ENCODE assay signal across 20 cellular contexts in the genomic region with DNA sequence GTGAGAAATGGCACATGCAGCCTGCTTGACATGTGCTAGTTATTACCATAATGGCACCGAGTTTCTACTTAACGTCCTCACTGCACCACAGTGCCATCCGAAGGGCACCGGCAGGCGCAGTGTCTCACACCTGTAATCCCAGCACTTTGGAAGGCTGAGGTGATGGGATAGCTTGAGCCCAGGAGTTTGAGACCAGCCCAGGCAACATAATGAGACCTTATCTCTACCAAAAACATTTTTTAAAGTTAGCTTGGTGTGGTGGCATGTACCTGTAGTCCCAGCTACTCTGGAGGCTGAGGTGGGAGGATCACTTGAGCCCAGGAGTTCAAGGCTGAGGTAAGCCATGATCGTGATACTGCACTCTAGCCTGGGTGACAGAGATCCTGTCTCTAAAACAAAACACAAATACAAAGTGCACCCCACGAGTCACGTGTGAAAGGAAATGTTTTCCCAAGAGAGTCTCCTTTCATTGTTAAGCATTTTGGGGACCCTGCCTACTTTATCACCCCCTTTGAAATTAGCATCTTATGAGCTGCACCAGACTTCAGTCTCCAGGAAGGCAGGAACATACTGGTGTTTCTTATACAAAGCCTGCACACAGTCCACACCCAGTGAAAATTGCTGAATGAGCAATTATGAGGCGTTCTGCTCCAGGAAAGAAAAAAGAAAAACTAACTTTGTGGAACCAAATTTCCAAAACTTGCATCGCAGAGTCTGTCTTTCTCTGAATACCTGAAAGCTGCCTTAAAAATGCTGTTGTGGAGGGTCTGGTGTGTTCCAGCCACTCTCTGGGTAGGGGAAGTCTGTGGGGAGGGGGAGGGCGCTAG. TPM values are rescaled to one million over a fixed set of nuclear protein-coding genes. Genes with fewer than 3 reads are reported as not detected.
DNase-seq lines count a peak whose midpoint lies in the region; ATAC-seq, FAIRE-seq and TF ChIP-seq lines count a peak whose summit lies in the region.
"Had no signal": no experiment of that assay in that cellular context is flagged by ENCODE, and none has a peak within 500 bp of the region (broad histone marks: within the 10 kb centered on the region; RNA-seq: fewer than 3 reads in every experiment).

No MANE protein-coding gene starts in this region.

- POLR2A ChIA-PET in A549 (lab: Yijun Ruan, JAX) (no interaction called here), HCT116 (lab: Charles Lee) (no interaction called here)

- H3K4me3 ChIP-seq in A549: no peak overlapping the region
- no peak overlapping the region for H3K4me3 ChIP-seq in HCT116 (replicated peaks in 1 of 2; ENCODE audit: low read depth in 1 of 2, low read length in 2 of 2)
- H3K4me3 ChIP-seq in epithelial cell of proximal tubule (ENCODE audit: low read depth, low read length): no peak overlapping the region
- H3K4me3 ChIP-seq: HAP-1 had no signal

- WGBS in A549 (ENCODE audit: missing lambda C conversion rate): 88% methylated on average over 11 of the region's 11 CpGs

- no peak for FAIRE-seq in A549 (lab: Jason Lieb, UNC)
- FAIRE-seq: D721Med, G401.6, GM12891 had no signal

- RAD21 ChIA-PET in HCT116 (lab: Charles Lee; ENCODE audit: low non-redundant PET in 1 of 2, low total read pairs in 2 of 2, uncharacterized antibody in 2 of 2, unreplicated experiment in 2 of 2): no interaction called here

- no peak overlapping the region for H3K4me2 ChIP-seq in A549
- H3K4me2 ChIP-seq in HCT116 (ENCODE audit: low read length): no peak overlapping the region
- H3K4me2 ChIP-seq: KMS-11 had no signal

- H3K36me3 ChIP-seq in HCT116 (ENCODE audit: control insufficient read depth in 1 of 2, insufficient read depth in 2 of 2, low read length in 2 of 2): no peaks in the 10 kb centered on the region
- H3K36me3 ChIP-seq: BE2C, HAP-1 had no signal

- no peaks in the 10 kb centered on the region for H3K9me2 ChIP-seq in HCT116 (ENCODE audit: insufficient read depth)

- no peak for TF ChIP-seq CTCF in A549 (IDR thresholded peaks at IDR 0.05)
- TF ChIP-seq CTCF in HCT116 (IDR thresholded peaks at IDR 0.05 in 2 of 3, conservative IDR thresholded peaks at IDR 0.05 in 1 of 3; ENCODE audit: borderline replicate concordance in 1 of 3, insufficient read depth in 1 of 3, low read depth in 2 of 3, low read length in 2 of 3): no peak
- TF ChIP-seq CTCF in epithelial cell of proximal tubule (conservative IDR thresholded peaks at IDR 0.05; ENCODE audit: low read depth, low read length): peak; percentile 9

- no peaks in the 10 kb centered on the region for H3K36me3 Mint-ChIP-seq in activated T-helper 2 cell treated with anti-CD3 and anti-CD28 coated beads, Interferon-gamma antibody, Interleukin-2, Interleukin-4, amounts not matched to agents 10 μg/mL and 5 μg/mL and 100 μg/mL, durations not matched to agents 14 hours and 24 hours and 36 hours (ENCODE audit: low read depth)
- H3K36me3 Mint-ChIP-seq: CD4-positive, CD25-positive, alpha-beta regulatory T cell; CD8-positive, alpha-beta memory T cell; IgD-negative memory B cell had no signal

- H3K4me1 Mint-ChIP-seq in activated T-helper 2 cell treated with anti-CD3 and anti-CD28 coated beads, Interferon-gamma antibody, Interleukin-2, Interleukin-4, amounts not matched to agents 10 μg/mL and 5 μg/mL and 100 μg/mL, durations not matched to agents 14 hours and 24 hours and 36 hours (ENCODE audit: low read depth): no peaks in the 10 kb centered on the region
- H3K4me1 Mint-ChIP-seq: CD4-positive, CD25-positive, alpha-beta regulatory T cell; CD8-positive, alpha-beta memory T cell; IgD-negative memory B cell had no signal

- no peak for TF ChIP-seq POLR2A in A549 (IDR thresholded peaks at IDR 0.05; ENCODE audit: low read length)
- no peak for TF ChIP-seq POLR2A in HCT116 (IDR thresholded peaks at IDR 0.05; ENCODE audit: borderline replicate concordance, extremely low read depth, insufficient read depth, insufficient read length)

- H3K9me3 Mint-ChIP-seq in activated T-helper 2 cell treated with anti-CD3 and anti-CD28 coated beads, Interferon-gamma antibody, Interleukin-2, Interleukin-4, amounts not matched to agents 10 μg/mL and 5 μg/mL and 100 μg/mL, durations not matched to agents 14 hours and 24 hours and 36 hours: no peaks in the 10 kb centered on the region
- H3K9me3 Mint-ChIP-seq: CD4-positive, CD25-positive, alpha-beta regulatory T cell; HFFc6; IgD-negative memory B cell had no signal

- peaks cover 6% of the 10 kb centered on the region for H3K27me3 Mint-ChIP-seq in activated T-helper 2 cell treated with anti-CD3 and anti-CD28 coated beads, Interferon-gamma antibody, Interleukin-2, Interleukin-4, amounts not matched to agents 10 μg/mL and 5 μg/mL and 100 μg/mL, durations not matched to agents 14 hours and 24 hours and 36 hours (ENCODE audit: low read depth)
- H3K27me3 Mint-ChIP-seq: CD4-positive, CD25-positive, alpha-beta regulatory T cell had no signal

- TF ChIP-seq EP300 in A549 (IDR thresholded peaks at IDR 0.05): no peak

- no TSS peak for BruUV-seq in HCT116 (replicated peaks; lab: Mats Ljungman, UMichigan)

- no peaks in the 10 kb centered on the region for H4K20me1 ChIP-seq in HCT116 (ENCODE audit: insufficient read depth)

- H3K4me3 Mint-ChIP-seq in activated T-helper 2 cell treated with anti-CD3 and anti-CD28 coated beads, Interferon-gamma antibody, Interleukin-2, Interleukin-4, amounts not matched to agents 10 μg/mL and 5 μg/mL and 100 μg/mL, durations not matched to agents 14 hours and 24 hours and 36 hours (ENCODE audit: low read depth): no peak overlapping the region
- H3K4me3 Mint-ChIP-seq: CD4-positive, CD25-positive, alpha-beta regulatory T cell; CD8-positive, alpha-beta memory T cell; HFFc6; IgD-negative memory B cell had no signal

- H2AFZ ChIP-seq in HCT116 (ENCODE audit: low read depth, low read length, poor library complexity, severe bottlenecking): no peak overlapping the region

- H3K4me1 ChIP-seq in A549 (peaks cover 15% of the 10 kb centered on the region), HCT116 (ENCODE audit: control insufficient read depth in 1 of 2, insufficient read depth in 2 of 2, low read length in 2 of 2) (no peaks in the 10 kb centered on the region)
- H3K4me1 ChIP-seq: BE2C, HAP-1 had no signal

- CTCF ChIA-PET in A549 (lab: Yijun Ruan, JAX) (no interaction called here), HCT116 (lab: Charles Lee) (no interaction called here)

- intact Hi-C loops in HCT116 (cut with micrococcal nuclease): no loop called here
- intact Hi-C loops in activated T-helper 2 cell treated with anti-CD3 and anti-CD28 coated beads, Interferon-gamma antibody, Interleukin-2, Interleukin-4, amounts not matched to agents 10 μg/mL and 5 μg/mL and 100 μg/mL, durations not matched to agents 14 hours and 24 hours and 36 hours (cut with micrococcal nuclease): no loop called here

- DNase-seq in A549 (ENCODE audit: low read depth in 1 of 2, low spot score in 1 of 2): no peak
- no peak for DNase-seq in HCT116 (ENCODE audit: low read depth, low spot score)
- peak; percentile 45 for DNase-seq in SW480 (ENCODE audit: low spot score)
- DNase-seq in epithelial cell of proximal tubule (ENCODE audit: low read depth): no peak
- no peak for DNase-seq in HuH-7 (ENCODE audit: low spot score)
- DNase-seq in activated T-helper 2 cell treated with anti-CD3 and anti-CD28 coated beads, Interferon-gamma antibody, Interleukin-2, Interleukin-4, amounts not matched to agents 10 μg/mL and 5 μg/mL and 100 μg/mL, durations not matched to agents 14 hours and 24 hours and 36 hours (ENCODE audit: low spot score): no peak
- DNase-seq: ACHN; BE2C; C1 segment of cervical spinal cord; CD4-positive, CD25-positive, alpha-beta regulatory T cell; CD8-positive, alpha-beta memory T cell; COR-L47; HFFc6 had no signal

- H3K27ac Mint-ChIP-seq in activated T-helper 2 cell treated with anti-CD3 and anti-CD28 coated beads, Interferon-gamma antibody, Interleukin-2, Interleukin-4, amounts not matched to agents 10 μg/mL and 5 μg/mL and 100 μg/mL, durations not matched to agents 14 hours and 24 hours and 36 hours: no peak overlapping the region
- H3K27ac Mint-ChIP-seq: CD4-positive, CD25-positive, alpha-beta regulatory T cell; CD8-positive, alpha-beta memory T cell; HFFc6; IgD-negative memory B cell had no signal

- H3K9me3 ChIP-seq in A549 (no peaks in the 10 kb centered on the region), HCT116 (ENCODE audit: control insufficient read depth in 1 of 2, insufficient read depth in 1 of 2, low read depth in 1 of 2, low read length in 2 of 2) (no peaks in the 10 kb centered on the region)
- H3K9me3 ChIP-seq: BE2C, HAP-1 had no signal

- H3K79me2 ChIP-seq in HCT116 (ENCODE audit: insufficient read depth, low read length): no peaks in the 10 kb centered on the region

- no peak for TF ChIP-seq RAD21 in A549 (conservative IDR thresholded peaks at IDR 0.05 in 1 of 2, IDR thresholded peaks at IDR 0.05 in 1 of 2)
- peak; percentile 25; the same call in 1 of the 2 replicates for TF ChIP-seq RAD21 in HCT116 (IDR thresholded peaks at IDR 0.05; ENCODE audit: low read depth)

- no peak overlapping the region for H3K9ac ChIP-seq in HCT116 (ENCODE audit: low read length)
- H3K9ac ChIP-seq: KMS-11 had no signal

- no peaks in the 10 kb centered on the region for H3K27me3 ChIP-seq in HCT116 (ENCODE audit: insufficient read depth, low read length)

- no peak overlapping the region for H3K27ac ChIP-seq in A549
- no peak overlapping the region for H3K27ac ChIP-seq in HCT116 (ENCODE audit: low read depth, low read length)
- H3K27ac ChIP-seq: KMS-11 had no signal

- ATAC-seq in A549: no peak
- ATAC-seq in HCT116: peak; percentile 38; the same call in 1 of the 2 replicates
- ATAC-seq in GM19455 (IDR thresholded peaks at IDR 0.05; ENCODE audit: unreplicated experiment): no peak

TF ChIP-seq in A549, 52 proteins besides CTCF, POLR2A, EP300 and RAD21:
- TF ChIP-seq SMC3 (IDR thresholded peaks at IDR 0.05): no peak
- TF ChIP-seq MAFK (IDR thresholded peaks at IDR 0.05; ENCODE audit: partially characterized antibody): peak; percentile 88

TF ChIP-seq in HCT116, 20 proteins besides CTCF, POLR2A, EP300 and RAD21 (continues in another document):
- TF ChIP-seq, protein P1, sequence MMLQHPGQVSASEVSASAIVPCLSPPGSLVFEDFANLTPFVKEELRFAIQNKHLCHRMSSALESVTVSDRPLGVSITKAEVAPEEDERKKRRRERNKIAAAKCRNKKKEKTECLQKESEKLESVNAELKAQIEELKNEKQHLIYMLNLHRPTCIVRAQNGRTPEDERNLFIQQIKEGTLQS (IDR thresholded peaks at IDR 0.05): no peak
- TF ChIP-seq FOSL1 (IDR thresholded peaks at IDR 0.05; ENCODE audit: low read depth) (no peak), ZFX (IDR thresholded peaks at IDR 0.05) (no peak)

RNA-seq across cellular contexts. Expression of a gene that starts 47.1 kb away (rescaled TPM):
- polyA plus RNA-seq in A549 (2011; rRNA removed) (2.1 and 3.5 TPM in 2 replicates), A549 (2017; fragmentation: RNase III; extraction: RNeasy Plus Mini Kit Qiagen cat#74134 plus additional on column Dnase treatment) (3.1 to 3.6 TPM (median 3.6 TPM) in 3 replicates)
- 0.49 and 0.98 TPM in 2 replicates for polyA plus RNA-seq in A549 (2012; cell fraction: cytosol; rRNA removed)
- polyA plus RNA-seq in A549 (2012; cell fraction: nucleus; rRNA removed): 0.77 and 0.79 TPM in 2 replicates
- polyA minus RNA-seq in A549 (2011; rRNA and poly(A)+ RNA removed): 1.5 and 1.8 TPM in 2 replicates
- total RNA-seq in HCT116 (2021; ENCODE audit: unreplicated experiment) (0.42 TPM), epithelial cell of proximal tubule (2.0 and 2.1 TPM in 2 replicates)
- 0.20 and 0.62 TPM in 2 replicates for polyA plus RNA-seq in HCT116 (2012)
- total RNA-seq in activated T-helper 2 cell treated with anti-CD3 and anti-CD28 coated beads, Interferon-gamma antibody, Interleukin-2, Interleukin-4, amounts not matched to agents 10 μg/mL and 5 μg/mL and 100 μg/mL, durations not matched to agents 14 hours and 24 hours and 36 hours: not detected in 2 replicates
- total RNA-seq: CD4-positive, CD25-positive, alpha-beta regulatory T cell; CD8-positive, alpha-beta memory T cell had no signal
- polyA plus RNA-seq: CD4-positive, CD25-positive, alpha-beta regulatory T cell; CD8-positive, alpha-beta memory T cell; IgD-negative memory B cell had no signal
